37 cellular contexts compared by ENCODE assay signal in the genomic region with DNA sequence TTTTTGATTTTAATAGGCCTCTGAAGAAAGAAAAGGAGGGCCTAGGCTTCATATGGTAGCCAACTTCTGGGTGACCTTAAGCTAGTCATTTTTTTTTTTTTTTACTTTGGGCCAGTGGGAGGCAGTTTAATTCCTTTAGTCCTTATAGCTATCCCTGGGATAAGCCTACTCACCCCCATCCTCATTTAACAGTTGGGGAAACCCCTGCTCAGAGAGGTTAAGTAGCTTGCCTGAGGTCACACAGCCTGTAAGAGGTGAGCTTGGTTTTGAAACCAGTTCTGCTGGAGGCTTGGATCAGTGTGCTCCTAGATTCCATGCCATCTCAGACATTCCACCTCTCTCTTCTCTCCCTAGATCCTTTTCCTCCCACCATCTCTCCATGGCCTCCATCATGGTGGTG.
"Had no signal": no experiment of that assay in that cellular context is flagged by ENCODE, and none has a peak within 500 bp of the region (broad histone marks: within the 10 kb centered on the region; RNA-seq: fewer than 3 reads in every experiment).

No MANE protein-coding gene starts in this region.

- H3K4me1 ChIP-seq: ascending aorta, body of pancreas had no signal

- H3K27ac Mint-ChIP-seq: activated B cell treated with CpG ODN at 0.5 μM for 24 hours; activated CD4-positive, alpha-beta memory T cell treated with anti-CD3 and anti-CD28 coated beads, Interleukin-2, amount 10 ng/mL, durations not matched to agents 7 days and 5 days; activated CD4-positive, alpha-beta T cell treated with anti-CD3 and anti-CD28 coated beads for 36 hours; activated CD4-positive, alpha-beta T cell treated with anti-CD3 and anti-CD28 coated beads, Interleukin-2, amount 10 ng/mL, durations not matched to agents 7 days and 5 days; activated CD8-positive, alpha-beta memory T cell treated with anti-CD3 and anti-CD28 coated beads, Interleukin-2, amount 10 ng/mL, durations not matched to agents 7 days and 5 days; activated CD8-positive, alpha-beta T cell treated with anti-CD3 and anti-CD28 coated beads, Interleukin-2, amount 10 ng/mL, durations not matched to agents 7 days and 5 days; activated naive CD4-positive, alpha-beta T cell treated with anti-CD3 and anti-CD28 coated beads, Interleukin-2, amount 10 ng/mL, durations not matched to agents 7 days and 5 days; activated naive CD4-positive, alpha-beta T cell treated with anti-CD3 and anti-CD28 coated beads, Interleukin-2, amount 50 U/mL, for 24 hours; activated naive CD8-positive, alpha-beta T cell; activated naive CD8-positive, alpha-beta T cell treated with anti-CD3 and anti-CD28 coated beads, Interleukin-2, amount 10 ng/mL, durations not matched to agents 7 days and 5 days; activated naive CD8-positive, alpha-beta T cell treated with anti-CD3 and anti-CD28 coated beads, Interleukin-2, amount 50 U/mL, for 24 hours; activated T-cell treated with anti-CD3 and anti-CD28 coated beads, Interleukin-2, amount 50 U/mL, for 24 hours; activated T-helper 2 cell treated with anti-CD3 and anti-CD28 coated beads, Interferon-gamma antibody, Interleukin-2, Interleukin-4, amounts not matched to agents 10 μg/mL and 5 μg/mL and 100 μg/mL, durations not matched to agents 14 hours and 24 hours and 36 hours; T-helper 1 cell treated with Interleukin-12 subunit alpha and Interleukin-12 subunit beta and Interleukin-4 antibody, amounts not matched to agents 30 μg/mL and 1 μg/mL, for 36 hours; T-helper 2 cell treated with Interferon-gamma antibody and Interleukin-4, amounts not matched to agents 5 μg/mL and 100 μg/mL, for 36 hours had no signal

- H3K27me3 ChIP-seq: ascending aorta, body of pancreas, cardiac muscle cell had no signal

- ATAC-seq: activated CD4-positive, alpha-beta T cell treated with anti-CD3 and anti-CD28 coated beads for 36 hours; activated CD8-positive, alpha-beta memory T cell treated with anti-CD3 and anti-CD28 coated beads, Interleukin-2, amount 10 ng/mL, durations not matched to agents 7 days and 5 days; activated CD8-positive, alpha-beta T cell treated with anti-CD3 and anti-CD28 coated beads, Interleukin-2, amount 10 ng/mL, durations not matched to agents 7 days and 5 days; activated naive CD8-positive, alpha-beta T cell treated with anti-CD3 and anti-CD28 coated beads, Interleukin-2, amount 50 U/mL, for 24 hours; body of pancreas had no signal

- H3K27me3 Mint-ChIP-seq: activated CD4-positive, alpha-beta memory T cell treated with anti-CD3 and anti-CD28 coated beads, Interleukin-2, amount 10 ng/mL, durations not matched to agents 7 days and 5 days; activated CD4-positive, alpha-beta T cell treated with anti-CD3 and anti-CD28 coated beads, Interleukin-2, amount 10 ng/mL, durations not matched to agents 7 days and 5 days had no signal

- H3K4me1 Mint-ChIP-seq: activated B cell treated with CpG ODN at 0.5 μM for 24 hours; activated CD4-positive, alpha-beta memory T cell treated with anti-CD3 and anti-CD28 coated beads, Interleukin-2, amount 10 ng/mL, durations not matched to agents 7 days and 5 days; activated CD4-positive, alpha-beta T cell treated with anti-CD3 and anti-CD28 coated beads for 36 hours; activated CD4-positive, alpha-beta T cell treated with anti-CD3 and anti-CD28 coated beads, Interleukin-2, amount 10 ng/mL, durations not matched to agents 7 days and 5 days; activated CD8-positive, alpha-beta memory T cell treated with anti-CD3 and anti-CD28 coated beads, Interleukin-2, amount 10 ng/mL, durations not matched to agents 7 days and 5 days; activated naive CD4-positive, alpha-beta T cell treated with anti-CD3 and anti-CD28 coated beads, Interleukin-2, amount 10 ng/mL, durations not matched to agents 7 days and 5 days; activated naive CD4-positive, alpha-beta T cell treated with anti-CD3 and anti-CD28 coated beads, Interleukin-2, amount 50 U/mL, for 24 hours; activated naive CD8-positive, alpha-beta T cell treated with anti-CD3 and anti-CD28 coated beads, Interleukin-2, amount 10 ng/mL, durations not matched to agents 7 days and 5 days; activated naive CD8-positive, alpha-beta T cell treated with anti-CD3 and anti-CD28 coated beads, Interleukin-2, amount 50 U/mL, for 24 hours; central memory CD8-positive, alpha-beta T cell had no signal

- H3K4me3 Mint-ChIP-seq: activated B cell treated with CpG ODN at 0.5 μM for 24 hours; activated CD4-positive, alpha-beta memory T cell treated with anti-CD3 and anti-CD28 coated beads, Interleukin-2, amount 10 ng/mL, durations not matched to agents 7 days and 5 days; activated CD4-positive, alpha-beta T cell treated with anti-CD3 and anti-CD28 coated beads for 36 hours; activated CD4-positive, alpha-beta T cell treated with anti-CD3 and anti-CD28 coated beads, Interleukin-2, amount 10 ng/mL, durations not matched to agents 7 days and 5 days; activated CD8-positive, alpha-beta memory T cell treated with anti-CD3 and anti-CD28 coated beads, Interleukin-2, amount 10 ng/mL, durations not matched to agents 7 days and 5 days; activated CD8-positive, alpha-beta T cell treated with anti-CD3 and anti-CD28 coated beads, Interleukin-2, amount 10 ng/mL, durations not matched to agents 7 days and 5 days; activated naive CD4-positive, alpha-beta T cell treated with anti-CD3 and anti-CD28 coated beads, Interleukin-2, amount 10 ng/mL, durations not matched to agents 7 days and 5 days; activated naive CD4-positive, alpha-beta T cell treated with anti-CD3 and anti-CD28 coated beads, Interleukin-2, amount 50 U/mL, for 24 hours; activated naive CD8-positive, alpha-beta T cell; activated naive CD8-positive, alpha-beta T cell treated with anti-CD3 and anti-CD28 coated beads, Interleukin-2, amount 10 ng/mL, durations not matched to agents 7 days and 5 days; activated naive CD8-positive, alpha-beta T cell treated with anti-CD3 and anti-CD28 coated beads, Interleukin-2, amount 50 U/mL, for 24 hours; activated T-cell treated with anti-CD3 and anti-CD28 coated beads, Interleukin-2, amount 50 U/mL, for 24 hours; central memory CD8-positive, alpha-beta T cell; T-helper 1 cell treated with Interleukin-12 subunit alpha and Interleukin-12 subunit beta and Interleukin-4 antibody, amounts not matched to agents 30 μg/mL and 1 μg/mL, for 36 hours; T-helper 2 cell treated with Interferon-gamma antibody and Interleukin-4, amounts not matched to agents 5 μg/mL and 100 μg/mL, for 36 hours had no signal

- H3K27ac ChIP-seq: ascending aorta, body of pancreas, cardiac muscle cell, VCaP had no signal

- H3K36me3 Mint-ChIP-seq: activated CD8-positive, alpha-beta memory T cell treated with anti-CD3 and anti-CD28 coated beads, Interleukin-2, amount 10 ng/mL, durations not matched to agents 7 days and 5 days; activated naive CD4-positive, alpha-beta T cell treated with anti-CD3 and anti-CD28 coated beads, Interleukin-2, amount 10 ng/mL, durations not matched to agents 7 days and 5 days; activated naive CD4-positive, alpha-beta T cell treated with anti-CD3 and anti-CD28 coated beads, Interleukin-2, amount 50 U/mL, for 24 hours; activated naive CD8-positive, alpha-beta T cell; activated naive CD8-positive, alpha-beta T cell treated with anti-CD3 and anti-CD28 coated beads, Interleukin-2, amount 10 ng/mL, durations not matched to agents 7 days and 5 days had no signal

- H3K9me3 ChIP-seq: ascending aorta, body of pancreas had no signal

- H3K9me3 Mint-ChIP-seq: activated CD4-positive, alpha-beta memory T cell treated with anti-CD3 and anti-CD28 coated beads, Interleukin-2, amount 10 ng/mL, durations not matched to agents 7 days and 5 days; activated CD4-positive, alpha-beta T cell treated with anti-CD3 and anti-CD28 coated beads, Interleukin-2, amount 10 ng/mL, durations not matched to agents 7 days and 5 days; activated naive CD4-positive, alpha-beta T cell treated with anti-CD3 and anti-CD28 coated beads, Interleukin-2, amount 10 ng/mL, durations not matched to agents 7 days and 5 days; activated naive CD4-positive, alpha-beta T cell treated with anti-CD3 and anti-CD28 coated beads, Interleukin-2, amount 50 U/mL, for 24 hours; activated naive CD8-positive, alpha-beta T cell treated with anti-CD3 and anti-CD28 coated beads, Interleukin-2, amount 10 ng/mL, durations not matched to agents 7 days and 5 days; activated naive CD8-positive, alpha-beta T cell treated with anti-CD3 and anti-CD28 coated beads, Interleukin-2, amount 50 U/mL, for 24 hours; activated T-cell treated with anti-CD3 and anti-CD28 coated beads, Interleukin-2, amount 50 U/mL, for 24 hours; activated T-helper 2 cell treated with anti-CD3 and anti-CD28 coated beads, Interferon-gamma antibody, Interleukin-2, Interleukin-4, amounts not matched to agents 10 μg/mL and 5 μg/mL and 100 μg/mL, durations not matched to agents 14 hours and 24 hours and 36 hours; central memory CD8-positive, alpha-beta T cell; T-helper 1 cell treated with Interleukin-12 subunit alpha and Interleukin-12 subunit beta and Interleukin-4 antibody, amounts not matched to agents 30 μg/mL and 1 μg/mL, for 36 hours; T-helper 2 cell treated with Interferon-gamma antibody and Interleukin-4, amounts not matched to agents 5 μg/mL and 100 μg/mL, for 36 hours had no signal

- FAIRE-seq: bronchial epithelial cell, TTC549 had no signal

- DNase-seq: activated B cell treated with CpG ODN at 0.5 μM for 24 hours; activated CD4-positive, alpha-beta memory T cell treated with anti-CD3 and anti-CD28 coated beads, Interleukin-2, amount 10 ng/mL, durations not matched to agents 7 days and 5 days; activated CD4-positive, alpha-beta T cell treated with anti-CD3 and anti-CD28 coated beads for 36 hours; activated CD4-positive, alpha-beta T cell treated with anti-CD3 and anti-CD28 coated beads for 48 hours; activated CD4-positive, alpha-beta T cell treated with anti-CD3 and anti-CD28 coated beads, Interleukin-2, amount 10 ng/mL, durations not matched to agents 7 days and 5 days; activated CD4-positive, alpha-beta T cell treated with anti-CD3 and anti-CD28 coated beads, Interleukin-2, amount 50 U/mL, for 48 hours; activated CD4-positive, CD25-positive, alpha-beta regulatory T cell treated with anti-CD3 and anti-CD28 coated beads, Interleukin-2, amount 50 U/mL, for 72 hours; activated CD8-positive, alpha-beta memory T cell treated with anti-CD3 and anti-CD28 coated beads for 24 hours; activated CD8-positive, alpha-beta memory T cell treated with anti-CD3 and anti-CD28 coated beads, Interleukin-2, amount 10 ng/mL, durations not matched to agents 7 days and 5 days; activated CD8-positive, alpha-beta memory T cell treated with anti-CD3 and anti-CD28 coated beads, Interleukin-2, amount 50 U/mL, for 48 hours; activated CD8-positive, alpha-beta T cell treated with anti-CD3 and anti-CD28 coated beads, Interleukin-2, amount 10 ng/mL, durations not matched to agents 7 days and 5 days; activated effector memory CD4-positive, alpha-beta T cell treated with Interleukin-2 at 50 U/mL for 16 hours; activated gamma-delta T cell; activated naive CD4-positive, alpha-beta T cell treated with anti-CD3 and anti-CD28 coated beads, Interleukin-2, amount 10 ng/mL, durations not matched to agents 7 days and 5 days; activated naive CD4-positive, alpha-beta T cell treated with Interleukin-2 at 50 U/mL for 16 hours; activated naive CD8-positive, alpha-beta T cell treated with anti-CD3 and anti-CD28 coated beads, Interleukin-2, amount 10 ng/mL, durations not matched to agents 7 days and 5 days; activated naive CD8-positive, alpha-beta T cell treated with anti-CD3 and anti-CD28 coated beads, Interleukin-2, amount 50 U/mL, for 24 hours; activated T-cell treated with anti-CD3 and anti-CD28 coated beads, Interleukin-2, amount 50 U/mL, for 24 hours; activated T-cell treated with anti-CD3 and anti-CD28 coated beads, Interleukin-2, amount 50 U/mL, for 48 hours; anterior cingulate cortex; body of pancreas; caudate nucleus; cerebellar nuclear complex; T-helper 1 cell; T-helper 2 cell; T-helper 9 cell had no signal

- H3K4me3 ChIP-seq: ascending aorta, body of pancreas, cardiac muscle cell had no signal
